8 cellular contexts compared by ENCODE assay signal in genomic region chr9:84271004-84271886, GRCh38.
DNase-seq lines count a peak whose midpoint lies in the region; ATAC-seq, FAIRE-seq and TF ChIP-seq lines count a peak whose summit lies in the region.

No MANE protein-coding gene starts in this region.

- H3K27me3 Mint-ChIP-seq in activated naive CD4-positive, alpha-beta T cell treated with anti-CD3 and anti-CD28 coated beads, Interleukin-2, amount 50 U/mL, for 24 hours = peaks cover 19% of the 10 kb centered on the region

- FAIRE-seq in GM19239 (lab: Jason Lieb, UNC) = peak; percentile 48

- no peaks in the 10 kb centered on the region for H3K9me3 Mint-ChIP-seq in activated naive CD4-positive, alpha-beta T cell treated with anti-CD3 and anti-CD28 coated beads, Interleukin-2, amount 50 U/mL, for 24 hours

- H3K36me3 Mint-ChIP-seq in activated naive CD4-positive, alpha-beta T cell treated with anti-CD3 and anti-CD28 coated beads, Interleukin-2, amount 50 U/mL, for 24 hours = peaks cover 2% of the 10 kb centered on the region

- ATAC-seq in HG03469 (IDR thresholded peaks at IDR 0.05; ENCODE audit: unreplicated experiment) = peak; percentile 92
- ATAC-seq in left ventricle myocardium superior = peak; percentile 85

- no peak overlapping the region for H3K27ac Mint-ChIP-seq in activated naive CD4-positive, alpha-beta T cell treated with anti-CD3 and anti-CD28 coated beads, Interleukin-2, amount 50 U/mL, for 24 hours

- intact Hi-C loops in left ventricle myocardium superior (cut with micrococcal nuclease) = no loop called here

- peaks cover 14% of the 10 kb centered on the region for H3K4me1 Mint-ChIP-seq in activated naive CD4-positive, alpha-beta T cell treated with anti-CD3 and anti-CD28 coated beads, Interleukin-2, amount 50 U/mL, for 24 hours

- no peak for TF ChIP-seq CTCF in AG09319 (IDR thresholded peaks at IDR 0.05; ENCODE audit: low read depth, low read length)

- DNase-seq in AG09319 (ENCODE audit: extremely low read depth, low read depth) (peak; percentile 16), GM19239 (ENCODE audit: insufficient read length, low spot score) (no peak), left ventricle myocardium superior (peak; percentile 53), pons (ENCODE audit: low spot score) (peak; percentile 43), NCI-H2081 treated with DMSO at 0.1 percent for 48 hours (lab: John Stamatoyannopoulos, UW) (no peak), NK-92 (lab: John Stamatoyannopoulos, UW; ENCODE audit: unreplicated experiment) (no peak)

- peak overlapping the region; percentile 67 for H3K4me3 Mint-ChIP-seq in activated naive CD4-positive, alpha-beta T cell treated with anti-CD3 and anti-CD28 coated beads, Interleukin-2, amount 50 U/mL, for 24 hours

Comparison
In these comparisons a context has a peak if more than half of its experiments do, and no peak if none do; other contexts are left out.
1. DNase-seq: peak in AG09319 (single experiment), left ventricle myocardium superior (single experiment) and pons (single experiment); none in GM19239 (single experiment), NCI-H2081 treated with DMSO at 0.1 percent for 48 hours (single experiment) and NK-92 (single experiment).